Comparison of ENCODE assay signal across 8 cellular contexts in genomic region chr3:15327941-15328340, GRCh38. TPM values are rescaled to one million over a fixed set of nuclear protein-coding genes. Genes with fewer than 3 reads are reported as not detected.
DNase-seq lines count a peak whose midpoint lies in the region; ATAC-seq lines count a peak whose summit lies in the region.

No MANE protein-coding gene starts in this region.

- DNase-seq in COLO668 (lab: John Stamatoyannopoulos, UW; ENCODE audit: unreplicated experiment): peak; percentile 80
- peak; percentile 23 for DNase-seq in SHP77 treated with DMSO at 0.1 percent for 48 hours (lab: John Stamatoyannopoulos, UW)
- DNase-seq in left ventricle myocardium superior: peak; percentile 46
- no peak for DNase-seq in T-helper 2 cell treated with Interferon-gamma antibody and Interleukin-4, amounts not matched to agents 5 μg/mL and 100 μg/mL, for 36 hours (ENCODE audit: low spot score)
- no peak for DNase-seq in SKM-1 treated with dmso at 0.1 percent for 144 hours (lab: John Stamatoyannopoulos, UW; ENCODE audit: unreplicated experiment)

- H3K27me3 Mint-ChIP-seq in T-helper 2 cell treated with Interferon-gamma antibody and Interleukin-4, amounts not matched to agents 5 μg/mL and 100 μg/mL, for 36 hours (ENCODE audit: low read depth): peaks cover 6% of the 10 kb centered on the region

- peaks cover 45% of the 10 kb centered on the region for H3K36me3 Mint-ChIP-seq in T-helper 2 cell treated with Interferon-gamma antibody and Interleukin-4, amounts not matched to agents 5 μg/mL and 100 μg/mL, for 36 hours (ENCODE audit: low read depth)

- peaks cover 42% of the 10 kb centered on the region for H3K4me1 Mint-ChIP-seq in T-helper 2 cell treated with Interferon-gamma antibody and Interleukin-4, amounts not matched to agents 5 μg/mL and 100 μg/mL, for 36 hours (ENCODE audit: low read depth)

- intact Hi-C loops in left ventricle myocardium superior (cut with micrococcal nuclease): no loop called here

- H3K27ac Mint-ChIP-seq in T-helper 2 cell treated with Interferon-gamma antibody and Interleukin-4, amounts not matched to agents 5 μg/mL and 100 μg/mL, for 36 hours: no peak overlapping the region

- peak; percentile 36 for ATAC-seq in HG02623 (IDR thresholded peaks at IDR 0.05; ENCODE audit: unreplicated experiment)
- no peak for ATAC-seq in left ventricle myocardium superior
- ATAC-seq in HG03196 (IDR thresholded peaks at IDR 0.05; ENCODE audit: unreplicated experiment): no peak
- no peak for ATAC-seq in HG02973 (IDR thresholded peaks at IDR 0.05; ENCODE audit: unreplicated experiment)

- H3K9me3 Mint-ChIP-seq in T-helper 2 cell treated with Interferon-gamma antibody and Interleukin-4, amounts not matched to agents 5 μg/mL and 100 μg/mL, for 36 hours: no peaks in the 10 kb centered on the region

- no peak overlapping the region for H3K4me3 Mint-ChIP-seq in T-helper 2 cell treated with Interferon-gamma antibody and Interleukin-4, amounts not matched to agents 5 μg/mL and 100 μg/mL, for 36 hours

RNA-seq across cellular contexts. Expression of gene SH3BP5, which starts 4.4 kb away (rescaled TPM):
- 9.7 TPM for total RNA-seq in left ventricle myocardium superior

Comparison
In these comparisons a context has a peak if more than half of its experiments do, and no peak if none do; other contexts are left out.
1. DNase-seq: peak in COLO668 (single experiment), SHP77 treated with DMSO at 0.1 percent for 48 hours (single experiment) and left ventricle myocardium superior (single experiment); none in T-helper 2 cell treated with Interferon-gamma antibody and Interleukin-4, amounts not matched to agents 5 μg/mL and 100 μg/mL, for 36 hours (single experiment) and SKM-1 treated with dmso at 0.1 percent for 144 hours (single experiment).